8 cellular contexts compared by ENCODE assay signal in genomic region chr12:54417712-54418440, GRCh38. TPM values are rescaled to one million over a fixed set of nuclear protein-coding genes. Genes with fewer than 3 reads are reported as not detected.
DNase-seq lines count a peak whose midpoint lies in the region; ATAC-seq and TF ChIP-seq lines count a peak whose summit lies in the region.

No MANE protein-coding gene starts in this region.

- BruUV-seq in Calu3 (replicated peaks; lab: Mats Ljungman, UMichigan), result no TSS peak

- TF ChIP-seq CTCF in Calu3 (IDR thresholded peaks at IDR 0.05; ENCODE audit: unreplicated experiment) (no peak), SK-N-SH (IDR thresholded peaks at IDR 0.05) (no peak), epithelial cell of esophagus (IDR thresholded peaks at IDR 0.05; ENCODE audit: insufficient read depth, low read depth, low read length, missing control alignments) (no peak)

- H4K8ac ChIP-seq in neuronal stem cell (ENCODE audit: low read depth, low read length), result no peak overlapping the region

- intact Hi-C loops in Calu3 (cut with micrococcal nuclease; ENCODE audit: unreplicated experiment), result no loop called here

- H3K79me1 ChIP-seq in neuronal stem cell (ENCODE audit: low read depth, low read length), result peaks cover 4% of the 10 kb centered on the region

- H3K4me3 Mint-ChIP-seq in Calu3 (ENCODE audit: low read depth, unreplicated experiment), result peak overlapping the region; percentile 82

- H2BK120ac ChIP-seq in neuronal stem cell (ENCODE audit: low read depth, low read length), result peak overlapping the region; percentile 52

- no peak for TF ChIP-seq EP300 in SK-N-SH (IDR thresholded peaks at IDR 0.05; ENCODE audit: borderline replicate concordance in 1 of 2, low read depth in 1 of 2, low read length in 1 of 2)

- H3F3A ChIP-seq in SK-N-SH (replicated peaks; ENCODE audit: insufficient read depth), result peaks cover 8% of the 10 kb centered on the region

- H3K9me3 ChIP-seq in SK-N-SH (no peaks in the 10 kb centered on the region), neuronal stem cell (replicated peaks in 1 of 2; ENCODE audit: control insufficient read depth in 2 of 2, insufficient read depth in 1 of 2, low read depth in 1 of 2, low read length in 2 of 2) (no peaks in the 10 kb centered on the region), Karpas-422 (ENCODE audit: low read length) (no peaks in the 10 kb centered on the region)

- H3K4me3 ChIP-seq in SK-N-SH (ENCODE audit: low read depth in 2 of 2, low read length in 1 of 2) (peak overlapping the region; percentile 59 to 96), epithelial cell of esophagus (ENCODE audit: low read length) (peak overlapping the region; percentile 72), neuronal stem cell (ENCODE audit: low read length in 2 of 2) (peak overlapping the region; percentile 86 to 96), Karpas-422 (ENCODE audit: low read length) (no peak overlapping the region)

- no peak overlapping the region for H3K4ac ChIP-seq in neuronal stem cell (ENCODE audit: low read length)

- CTCF ChIA-PET in Calu3 (lab: Charles Lee) (interaction anchor here (1.3 kb wide), 1 partner anchor 18 kb away, joined by 5 read pairs; no protein-coding TSS in a partner anchor), SK-N-SH (lab: Yijun Ruan, JAX) (interaction anchor here (0.8 to 11.8 kb wide), 4 partner anchors 13 to 33 kb away, joined by 3 to 125 read pairs (median 22); partner anchors contain the start of gene ZNF385A)

- H3K4me1 ChIP-seq in SK-N-SH (ENCODE audit: control insufficient read depth in 1 of 2, insufficient read depth in 2 of 2, low read depth in 1 of 2, low read length in 1 of 2) (peaks cover 0 to 37% of the 10 kb centered on the region in 2 experiments; a peak in 3 of 4 replicates), neuronal stem cell (ENCODE audit: control insufficient read depth in 2 of 2, insufficient read depth in 1 of 2, low read depth in 1 of 2, low read length in 2 of 2) (peaks cover 15 to 24% of the 10 kb centered on the region in 2 donors), Karpas-422 (ENCODE audit: low read length) (no peaks in the 10 kb centered on the region)

- H3K79me2 ChIP-seq in SK-N-SH (ENCODE audit: insufficient read depth) (peaks cover 67% of the 10 kb centered on the region), Karpas-422 (ENCODE audit: low read length) (no peaks in the 10 kb centered on the region)

- WGBS in SK-N-SH (ENCODE audit: low lambda C conversion rate), result 20% methylated on average over 17 of the region's 25 CpGs
- WGBS in neuronal stem cell (ENCODE audit: extremely low coverage in 2 of 2, insufficient read length in 2 of 2, insufficient replicate concordance in 1 of 2), 2 donors, result no CpG with 5 or more reads among the region's 25 CpGs

- no peaks in the 10 kb centered on the region for H4K20me1 ChIP-seq in SK-N-SH (ENCODE audit: insufficient read depth)
- H4K20me1 ChIP-seq in Karpas-422 (ENCODE audit: insufficient read depth, low read depth, low read length), result no peaks in the 10 kb centered on the region

- H3K9me3 Mint-ChIP-seq in Calu3 (ENCODE audit: low read depth, unreplicated experiment), result no peaks in the 10 kb centered on the region

- peak overlapping the region; percentile 7 for H2AK5ac ChIP-seq in neuronal stem cell (ENCODE audit: low read depth, low read length)

- H3K14ac ChIP-seq in neuronal stem cell (ENCODE audit: low read length), result no peak overlapping the region

- no peak overlapping the region for H2BK12ac ChIP-seq in neuronal stem cell (ENCODE audit: low read length)

- no peak overlapping the region for H4K91ac ChIP-seq in neuronal stem cell (ENCODE audit: low read depth, low read length, poor library complexity)

- DNase-seq in Calu3 (no peak), SK-N-SH (peak; percentile 47), epithelial cell of esophagus (ENCODE audit: low read depth) (no peak), neuronal stem cell (ENCODE audit: low spot score) (no peak), GOT3 (lab: John Stamatoyannopoulos, UW) (no peak), Karpas-422 (no peak), amniotic stem cell (lab: John Stamatoyannopoulos, UW) (no peak)

- H3K9ac ChIP-seq in SK-N-SH (peak overlapping the region; percentile 94), neuronal stem cell (ENCODE audit: low read depth, low read length, poor library complexity) (peak overlapping the region; percentile 86), Karpas-422 (ENCODE audit: low read length) (no peak overlapping the region)

- POLR2A ChIA-PET in SK-N-SH (lab: Yijun Ruan, JAX), result no interaction called here

- H3K27ac ChIP-seq in SK-N-SH (ENCODE audit: low read depth in 2 of 2, low read length in 1 of 2) (peak overlapping the region in 1 of 2 experiments; percentile 50; a peak in 1 of 4 replicates), neuronal stem cell (replicated peaks; ENCODE audit: low read length) (no peak overlapping the region), Karpas-422 (ENCODE audit: low read length) (no peak overlapping the region)

- TF ChIP-seq RAD21 in SK-N-SH (IDR thresholded peaks at IDR 0.05; ENCODE audit: low read length), result no peak

- H2BK5ac ChIP-seq in neuronal stem cell (ENCODE audit: low read length), result peak overlapping the region; percentile 45

- H2AFZ ChIP-seq in SK-N-SH (ENCODE audit: low read depth) (no peak overlapping the region), neuronal stem cell (ENCODE audit: low read length) (peak overlapping the region; percentile 98), Karpas-422 (ENCODE audit: low read length) (no peak overlapping the region)

- ATAC-seq in GM19351 (IDR thresholded peaks at IDR 0.05; ENCODE audit: unreplicated experiment), result no peak

- peak overlapping the region; percentile 96 for H3K18ac ChIP-seq in neuronal stem cell (ENCODE audit: low read length)

- H3K4me2 ChIP-seq in SK-N-SH (peak overlapping the region; percentile 98), neuronal stem cell (ENCODE audit: insufficient read depth, low read length, poor library complexity, severe bottlenecking) (peak overlapping the region; percentile 86), Karpas-422 (ENCODE audit: low read depth, low read length, poor library complexity, severe bottlenecking) (no peak overlapping the region)

- H3K27me3 ChIP-seq in SK-N-SH (ENCODE audit: insufficient read depth) (no peaks in the 10 kb centered on the region), neuronal stem cell (ENCODE audit: control insufficient read depth in 3 of 3, insufficient read depth in 3 of 3, low read depth in 1 of 3, low read length in 3 of 3) (peaks cover 0 to 20% (median 0%) of the 10 kb centered on the region in 3 experiments), Karpas-422 (ENCODE audit: low read length) (no peaks in the 10 kb centered on the region)

- H3K23ac ChIP-seq in neuronal stem cell (ENCODE audit: low read depth, low read length, poor library complexity), result no peak overlapping the region

- H3K9me2 ChIP-seq in SK-N-SH (no peaks in the 10 kb centered on the region), Karpas-422 (replicated peaks; ENCODE audit: insufficient read depth, low read length) (no peaks in the 10 kb centered on the region)

- H3K27ac Mint-ChIP-seq in Calu3 (ENCODE audit: unreplicated experiment), result no peak overlapping the region

- H3K36me3 Mint-ChIP-seq in Calu3 (ENCODE audit: insufficient read depth, unreplicated experiment), result peaks cover 16% of the 10 kb centered on the region

- peaks cover 22% of the 10 kb centered on the region for H3K27me3 Mint-ChIP-seq in Calu3 (ENCODE audit: unreplicated experiment)

- H3K36me3 ChIP-seq in SK-N-SH (replicated peaks in 1 of 2; ENCODE audit: control insufficient read depth in 1 of 2, insufficient read depth in 2 of 2, low read length in 1 of 2), result no peaks in the 10 kb centered on the region
- H3K36me3 ChIP-seq in neuronal stem cell (replicated peaks in 1 of 2; ENCODE audit: control insufficient read depth in 2 of 2, insufficient read depth in 2 of 2, low read length in 2 of 2), result no peaks in the 10 kb centered on the region
- no peaks in the 10 kb centered on the region for H3K36me3 ChIP-seq in Karpas-422 (ENCODE audit: insufficient read depth, low read length)

- no peak overlapping the region for H2BK15ac ChIP-seq in neuronal stem cell (ENCODE audit: low read length)

- peaks cover 29% of the 10 kb centered on the region for H3K4me1 Mint-ChIP-seq in Calu3 (ENCODE audit: low read depth, unreplicated experiment)

TF ChIP-seq in SK-N-SH, 30 proteins besides CTCF, POLR2A, EP300 and RAD21 (continues in another document):
- TF ChIP-seq ELF1 (IDR thresholded peaks at IDR 0.05), result no peak
- TF ChIP-seq MXI1 (IDR thresholded peaks at IDR 0.05; ENCODE audit: low read depth, low read length), result no peak
- TF ChIP-seq NRF1 (IDR thresholded peaks at IDR 0.05; ENCODE audit: low read depth, low read length), result no peak
- TF ChIP-seq JUND (IDR thresholded peaks at IDR 0.05), result no peak

RNA-seq across cellular contexts. Expression of gene ITGA5, which starts 1.2 kb away (rescaled TPM):
- 8.0 and 9.5 TPM in 2 replicates for total RNA-seq in Calu3 (2022)
- 35.0 and 52.5 TPM in 2 replicates for polyA plus RNA-seq in SK-N-SH (2012; rRNA removed)
- polyA plus RNA-seq in SK-N-SH (2012; cell fraction: cytosol; rRNA removed), result 19.5 and 32.7 TPM in 2 replicates
- 66.0 and 73.4 TPM in 2 replicates for polyA plus RNA-seq in SK-N-SH (2012; cell fraction: nucleus; rRNA removed)
- polyA plus RNA-seq in neuronal stem cell (2013, experiment 1 of 2), result 37.3 TPM
- 38.6 TPM for polyA plus RNA-seq in neuronal stem cell (2013, experiment 2 of 2)
- not detected in 2 replicates for total RNA-seq in Karpas-422 (2014; rRNA removed; shearing (Covaris generic); ENCODE audit: low replicate concordance)

RNA-seq across cellular contexts. Expression of gene ZNF385A, which starts 33.3 kb away (rescaled TPM):
- 9.1 and 9.5 TPM in 2 replicates for total RNA-seq in Calu3 (2022)
- 1.5 and 2.6 TPM in 2 replicates for polyA plus RNA-seq in SK-N-SH (2012; rRNA removed)
- 1.4 and 3.0 TPM in 2 replicates for polyA plus RNA-seq in SK-N-SH (2012; cell fraction: cytosol; rRNA removed)
- polyA plus RNA-seq in SK-N-SH (2012; cell fraction: nucleus; rRNA removed), result 2.3 and 3.7 TPM in 2 replicates
- 60.0 TPM for polyA plus RNA-seq in neuronal stem cell (2013, experiment 1 of 2)
- polyA plus RNA-seq in neuronal stem cell (2013, experiment 2 of 2), result 56.5 TPM
- 4.1 and 12.2 TPM in 2 replicates for total RNA-seq in Karpas-422 (2014; rRNA removed; shearing (Covaris generic); ENCODE audit: low replicate concordance)

RNA-seq across cellular contexts. Expression of gene GPR84, which starts 53.6 kb away (rescaled TPM):
- not detected in 2 replicates for total RNA-seq in Calu3 (2022)
- 0.03 TPM in 1 of 2 replicates, not detected in the other for polyA plus RNA-seq in SK-N-SH (2012; rRNA removed)
- polyA plus RNA-seq in SK-N-SH (2012; cell fraction: cytosol; rRNA removed), result not detected in 2 replicates
- 0.18 and 0.23 TPM in 2 replicates for polyA plus RNA-seq in SK-N-SH (2012; cell fraction: nucleus; rRNA removed)
- 0.03 TPM for polyA plus RNA-seq in neuronal stem cell (2013, experiment 1 of 2)
- 0.04 TPM for polyA plus RNA-seq in neuronal stem cell (2013, experiment 2 of 2)
- 0.29 TPM in 1 of 2 replicates, not detected in the other for total RNA-seq in Karpas-422 (2014; rRNA removed; shearing (Covaris generic); ENCODE audit: low replicate concordance)

RNA-seq across cellular contexts. Expression of gene GTSF1, which starts 55.5 kb away (rescaled TPM):
- total RNA-seq in Calu3 (2022), result 85.7 and 94.5 TPM in 2 replicates
- polyA plus RNA-seq in SK-N-SH (2012; rRNA removed), result 36.0 and 37.3 TPM in 2 replicates
- 36.6 and 36.7 TPM in 2 replicates for polyA plus RNA-seq in SK-N-SH (2012; cell fraction: cytosol; rRNA removed)
- polyA plus RNA-seq in SK-N-SH (2012; cell fraction: nucleus; rRNA removed), result 15.9 and 22.9 TPM in 2 replicates
- polyA plus RNA-seq in neuronal stem cell (2013, experiment 1 of 2), result not detected
- not detected for polyA plus RNA-seq in neuronal stem cell (2013, experiment 2 of 2)
- 80.4 and 119 TPM in 2 replicates for total RNA-seq in Karpas-422 (2014; rRNA removed; shearing (Covaris generic); ENCODE audit: low replicate concordance)
